Comparison of ENCODE assay signal across 2 cellular contexts in the genomic region with DNA sequence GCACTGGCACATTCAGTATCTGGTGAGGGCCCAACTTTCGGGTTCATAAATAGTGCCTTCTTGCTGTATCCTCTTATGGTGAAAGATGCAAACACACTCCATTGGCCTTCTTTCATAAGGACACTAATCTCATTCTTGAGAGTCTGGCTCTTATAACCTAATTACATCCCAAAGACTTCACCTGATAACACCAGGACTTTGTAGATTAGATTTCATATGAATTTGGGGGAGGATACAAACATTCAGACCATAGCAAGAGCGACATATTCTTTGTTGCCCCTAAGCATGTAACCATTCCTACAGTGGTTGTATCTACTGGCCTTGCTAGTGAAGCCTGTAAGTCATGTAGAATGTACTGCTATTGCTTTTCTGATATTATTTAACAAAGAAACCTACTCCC.
"Had no signal": no experiment of that assay in that cellular context is flagged by ENCODE, and none has a peak within 500 bp of the region (broad histone marks: within the 10 kb centered on the region; RNA-seq: fewer than 3 reads in every experiment).

No MANE protein-coding gene starts in this region.

- H3K4me3 ChIP-seq: GM12878 had no signal

- DNase-seq: GF-D8 had no signal
